Comparison of ENCODE assay signal across 1 cellular context in the genomic region with DNA sequence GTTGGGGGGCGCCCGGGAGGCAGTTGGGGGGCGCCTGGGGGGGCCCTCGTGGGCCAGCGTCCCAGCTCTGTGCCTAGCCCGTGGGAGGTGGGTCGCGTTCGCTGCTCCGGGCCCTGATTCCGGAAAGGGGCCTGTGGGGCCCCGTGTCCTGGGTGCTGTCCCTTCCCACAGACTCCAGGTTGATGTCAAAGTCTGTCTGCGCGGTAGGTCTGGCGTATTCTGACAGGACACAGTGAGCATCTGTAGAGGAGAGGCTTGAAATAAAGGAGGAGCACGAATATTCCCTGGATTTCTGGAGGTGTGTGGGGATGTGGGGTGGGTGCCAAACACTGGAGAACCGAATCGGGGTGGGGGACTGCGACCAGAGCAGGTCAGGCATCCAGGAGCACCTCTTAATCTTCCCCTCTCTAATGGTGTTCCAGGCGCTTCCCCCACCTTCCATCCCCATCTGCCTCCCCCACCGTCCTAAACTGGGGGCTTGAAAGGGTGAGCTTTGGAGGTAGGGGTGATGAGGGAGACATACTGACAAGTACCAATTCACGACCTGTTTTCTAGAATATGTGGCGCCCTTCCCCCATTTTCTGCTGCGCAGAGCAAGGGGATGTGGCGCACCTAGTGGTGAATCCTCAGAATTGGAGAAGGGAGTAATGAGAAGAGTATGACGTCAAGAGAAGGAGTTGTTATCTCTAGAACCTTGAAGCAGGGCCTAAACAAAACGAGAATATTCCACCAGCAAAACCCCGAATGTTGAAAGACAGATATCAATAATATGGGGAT.
TF ChIP-seq lines count a peak whose summit lies in the region.

No MANE protein-coding gene starts in this region.

TF ChIP-seq in GM12878, 131 proteins besides CTCF, POLR2A, EP300 and RAD21:
- TF ChIP-seq HCFC1 (IDR thresholded peaks at IDR 0.05; ENCODE audit: low read length) = no peak
- TF ChIP-seq, protein P1, sequence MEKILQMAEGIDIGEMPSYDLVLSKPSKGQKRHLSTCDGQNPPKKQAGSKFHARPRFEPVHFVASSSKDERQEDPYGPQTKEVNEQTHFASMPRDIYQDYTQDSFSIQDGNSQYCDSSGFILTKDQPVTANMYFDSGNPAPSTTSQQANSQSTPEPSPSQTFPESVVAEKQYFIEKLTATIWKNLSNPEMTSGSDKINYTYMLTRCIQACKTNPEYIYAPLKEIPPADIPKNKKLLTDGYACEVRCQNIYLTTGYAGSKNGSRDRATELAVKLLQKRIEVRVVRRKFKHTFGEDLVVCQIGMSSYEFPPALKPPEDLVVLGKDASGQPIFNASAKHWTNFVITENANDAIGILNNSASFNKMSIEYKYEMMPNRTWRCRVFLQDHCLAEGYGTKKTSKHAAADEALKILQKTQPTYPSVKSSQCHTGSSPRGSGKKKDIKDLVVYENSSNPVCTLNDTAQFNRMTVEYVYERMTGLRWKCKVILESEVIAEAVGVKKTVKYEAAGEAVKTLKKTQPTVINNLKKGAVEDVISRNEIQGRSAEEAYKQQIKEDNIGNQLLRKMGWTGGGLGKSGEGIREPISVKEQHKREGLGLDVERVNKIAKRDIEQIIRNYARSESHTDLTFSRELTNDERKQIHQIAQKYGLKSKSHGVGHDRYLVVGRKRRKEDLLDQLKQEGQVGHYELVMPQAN (conservative IDR thresholded peaks at IDR 0.05) = no peak
- no peak for TF ChIP-seq POLR2AphosphoS2 (IDR thresholded peaks at IDR 0.05; ENCODE audit: low read depth, low read length)
- TF ChIP-seq SPI1 (IDR thresholded peaks at IDR 0.05; ENCODE audit: borderline replicate concordance, insufficient read depth, low read depth, low read length) = no peak
- no peak for TF ChIP-seq LARP7 (IDR thresholded peaks at IDR 0.05)
- TF ChIP-seq RFX5 (IDR thresholded peaks at IDR 0.05; ENCODE audit: low read depth, low read length) = no peak
- TF ChIP-seq, protein P2, sequence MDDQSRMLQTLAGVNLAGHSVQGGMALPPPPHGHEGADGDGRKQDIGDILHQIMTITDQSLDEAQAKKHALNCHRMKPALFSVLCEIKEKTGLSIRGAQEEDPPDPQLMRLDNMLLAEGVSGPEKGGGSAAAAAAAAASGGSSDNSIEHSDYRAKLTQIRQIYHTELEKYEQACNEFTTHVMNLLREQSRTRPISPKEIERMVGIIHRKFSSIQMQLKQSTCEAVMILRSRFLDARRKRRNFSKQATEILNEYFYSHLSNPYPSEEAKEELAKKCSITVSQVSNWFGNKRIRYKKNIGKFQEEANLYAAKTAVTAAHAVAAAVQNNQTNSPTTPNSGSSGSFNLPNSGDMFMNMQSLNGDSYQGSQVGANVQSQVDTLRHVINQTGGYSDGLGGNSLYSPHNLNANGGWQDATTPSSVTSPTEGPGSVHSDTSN (IDR thresholded peaks at IDR 0.05; ENCODE audit: insufficient replicate concordance, low read depth, low read length) = no peak
- TF ChIP-seq, protein P3, sequence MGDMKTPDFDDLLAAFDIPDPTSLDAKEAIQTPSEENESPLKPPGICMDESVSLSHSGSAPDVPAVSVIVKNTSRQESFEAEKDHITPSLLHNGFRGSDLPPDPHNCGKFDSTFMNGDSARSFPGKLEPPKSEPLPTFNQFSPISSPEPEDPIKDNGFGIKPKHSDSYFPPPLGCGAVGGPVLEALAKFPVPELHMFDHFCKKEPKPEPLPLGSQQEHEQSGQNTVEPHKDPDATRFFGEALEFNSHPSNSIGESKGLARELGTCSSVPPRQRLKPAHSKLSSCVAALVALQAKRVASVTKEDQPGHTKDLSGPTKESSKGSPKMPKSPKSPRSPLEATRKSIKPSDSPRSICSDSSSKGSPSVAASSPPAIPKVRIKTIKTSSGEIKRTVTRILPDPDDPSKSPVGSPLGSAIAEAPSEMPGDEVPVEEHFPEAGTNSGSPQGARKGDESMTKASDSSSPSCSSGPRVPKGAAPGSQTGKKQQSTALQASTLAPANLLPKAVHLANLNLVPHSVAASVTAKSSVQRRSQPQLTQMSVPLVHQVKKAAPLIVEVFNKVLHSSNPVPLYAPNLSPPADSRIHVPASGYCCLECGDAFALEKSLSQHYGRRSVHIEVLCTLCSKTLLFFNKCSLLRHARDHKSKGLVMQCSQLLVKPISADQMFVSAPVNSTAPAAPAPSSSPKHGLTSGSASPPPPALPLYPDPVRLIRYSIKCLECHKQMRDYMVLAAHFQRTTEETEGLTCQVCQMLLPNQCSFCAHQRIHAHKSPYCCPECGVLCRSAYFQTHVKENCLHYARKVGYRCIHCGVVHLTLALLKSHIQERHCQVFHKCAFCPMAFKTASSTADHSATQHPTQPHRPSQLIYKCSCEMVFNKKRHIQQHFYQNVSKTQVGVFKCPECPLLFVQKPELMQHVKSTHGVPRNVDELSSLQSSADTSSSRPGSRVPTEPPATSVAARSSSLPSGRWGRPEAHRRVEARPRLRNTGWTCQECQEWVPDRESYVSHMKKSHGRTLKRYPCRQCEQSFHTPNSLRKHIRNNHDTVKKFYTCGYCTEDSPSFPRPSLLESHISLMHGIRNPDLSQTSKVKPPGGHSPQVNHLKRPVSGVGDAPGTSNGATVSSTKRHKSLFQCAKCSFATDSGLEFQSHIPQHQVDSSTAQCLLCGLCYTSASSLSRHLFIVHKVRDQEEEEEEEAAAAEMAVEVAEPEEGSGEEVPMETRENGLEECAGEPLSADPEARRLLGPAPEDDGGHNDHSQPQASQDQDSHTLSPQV (IDR thresholded peaks at IDR 0.05) = no peak
- no peak for TF ChIP-seq GABPA (IDR thresholded peaks at IDR 0.05; ENCODE audit: low read depth)
- TF ChIP-seq NFXL1 (IDR thresholded peaks at IDR 0.05; ENCODE audit: borderline replicate concordance) = no peak
- TF ChIP-seq, protein P4, sequence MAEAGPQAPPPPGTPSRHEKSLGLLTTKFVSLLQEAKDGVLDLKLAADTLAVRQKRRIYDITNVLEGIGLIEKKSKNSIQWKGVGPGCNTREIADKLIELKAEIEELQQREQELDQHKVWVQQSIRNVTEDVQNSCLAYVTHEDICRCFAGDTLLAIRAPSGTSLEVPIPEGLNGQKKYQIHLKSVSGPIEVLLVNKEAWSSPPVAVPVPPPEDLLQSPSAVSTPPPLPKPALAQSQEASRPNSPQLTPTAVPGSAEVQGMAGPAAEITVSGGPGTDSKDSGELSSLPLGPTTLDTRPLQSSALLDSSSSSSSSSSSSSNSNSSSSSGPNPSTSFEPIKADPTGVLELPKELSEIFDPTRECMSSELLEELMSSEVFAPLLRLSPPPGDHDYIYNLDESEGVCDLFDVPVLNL (IDR thresholded peaks at IDR 0.05; ENCODE audit: low read depth, low read length) = no peak
- TF ChIP-seq SIX5 (IDR thresholded peaks at IDR 0.05; ENCODE audit: low read depth, low read length, severe bottlenecking) = no peak
